ENCODE assay signal across 1 cellular context in genomic region chr19:49423985-49424303, GRCh38.
TF ChIP-seq lines count a peak whose summit lies in the region.

No MANE protein-coding gene starts in this region.

TF ChIP-seq in HEK293, 187 proteins besides CTCF, POLR2A, EP300 and RAD21 (continued from another document):
- TF ChIP-seq, protein P1, sequence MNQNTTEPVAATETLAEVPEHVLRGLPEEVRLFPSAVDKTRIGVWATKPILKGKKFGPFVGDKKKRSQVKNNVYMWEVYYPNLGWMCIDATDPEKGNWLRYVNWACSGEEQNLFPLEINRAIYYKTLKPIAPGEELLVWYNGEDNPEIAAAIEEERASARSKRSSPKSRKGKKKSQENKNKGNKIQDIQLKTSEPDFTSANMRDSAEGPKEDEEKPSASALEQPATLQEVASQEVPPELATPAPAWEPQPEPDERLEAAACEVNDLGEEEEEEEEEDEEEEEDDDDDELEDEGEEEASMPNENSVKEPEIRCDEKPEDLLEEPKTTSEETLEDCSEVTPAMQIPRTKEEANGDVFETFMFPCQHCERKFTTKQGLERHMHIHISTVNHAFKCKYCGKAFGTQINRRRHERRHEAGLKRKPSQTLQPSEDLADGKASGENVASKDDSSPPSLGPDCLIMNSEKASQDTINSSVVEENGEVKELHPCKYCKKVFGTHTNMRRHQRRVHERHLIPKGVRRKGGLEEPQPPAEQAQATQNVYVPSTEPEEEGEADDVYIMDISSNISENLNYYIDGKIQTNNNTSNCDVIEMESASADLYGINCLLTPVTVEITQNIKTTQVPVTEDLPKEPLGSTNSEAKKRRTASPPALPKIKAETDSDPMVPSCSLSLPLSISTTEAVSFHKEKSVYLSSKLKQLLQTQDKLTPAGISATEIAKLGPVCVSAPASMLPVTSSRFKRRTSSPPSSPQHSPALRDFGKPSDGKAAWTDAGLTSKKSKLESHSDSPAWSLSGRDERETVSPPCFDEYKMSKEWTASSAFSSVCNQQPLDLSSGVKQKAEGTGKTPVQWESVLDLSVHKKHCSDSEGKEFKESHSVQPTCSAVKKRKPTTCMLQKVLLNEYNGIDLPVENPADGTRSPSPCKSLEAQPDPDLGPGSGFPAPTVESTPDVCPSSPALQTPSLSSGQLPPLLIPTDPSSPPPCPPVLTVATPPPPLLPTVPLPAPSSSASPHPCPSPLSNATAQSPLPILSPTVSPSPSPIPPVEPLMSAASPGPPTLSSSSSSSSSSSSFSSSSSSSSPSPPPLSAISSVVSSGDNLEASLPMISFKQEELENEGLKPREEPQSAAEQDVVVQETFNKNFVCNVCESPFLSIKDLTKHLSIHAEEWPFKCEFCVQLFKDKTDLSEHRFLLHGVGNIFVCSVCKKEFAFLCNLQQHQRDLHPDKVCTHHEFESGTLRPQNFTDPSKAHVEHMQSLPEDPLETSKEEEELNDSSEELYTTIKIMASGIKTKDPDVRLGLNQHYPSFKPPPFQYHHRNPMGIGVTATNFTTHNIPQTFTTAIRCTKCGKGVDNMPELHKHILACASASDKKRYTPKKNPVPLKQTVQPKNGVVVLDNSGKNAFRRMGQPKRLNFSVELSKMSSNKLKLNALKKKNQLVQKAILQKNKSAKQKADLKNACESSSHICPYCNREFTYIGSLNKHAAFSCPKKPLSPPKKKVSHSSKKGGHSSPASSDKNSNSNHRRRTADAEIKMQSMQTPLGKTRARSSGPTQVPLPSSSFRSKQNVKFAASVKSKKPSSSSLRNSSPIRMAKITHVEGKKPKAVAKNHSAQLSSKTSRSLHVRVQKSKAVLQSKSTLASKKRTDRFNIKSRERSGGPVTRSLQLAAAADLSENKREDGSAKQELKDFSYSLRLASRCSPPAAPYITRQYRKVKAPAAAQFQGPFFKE (tag by site-specific recombination; IDR thresholded peaks at IDR 0.05; ENCODE audit: borderline replicate concordance) = no peak
- TF ChIP-seq KLF7 (tag by site-specific recombination; IDR thresholded peaks at IDR 0.05; ENCODE audit: borderline replicate concordance) = no peak
- TF ChIP-seq ZNF19 (tag by site-specific recombination; IDR thresholded peaks at IDR 0.05; ENCODE audit: low read depth) = no peak
- no peak for TF ChIP-seq SCRT2 (tag by site-specific recombination; IDR thresholded peaks at IDR 0.05)
- no peak for TF ChIP-seq ZNF302 (tag by site-specific recombination; IDR thresholded peaks at IDR 0.05; ENCODE audit: low read depth)
- no peak for TF ChIP-seq ZNF600 (tag by site-specific recombination; IDR thresholded peaks at IDR 0.05)
- TF ChIP-seq ZNF530 (tag by site-specific recombination; IDR thresholded peaks at IDR 0.05; ENCODE audit: low read depth) = no peak
- TF ChIP-seq ZSCAN30 (tag by site-specific recombination; IDR thresholded peaks at IDR 0.05) = no peak
- no peak for TF ChIP-seq ZNF132 (tag by site-specific recombination; IDR thresholded peaks at IDR 0.05; ENCODE audit: borderline replicate concordance)
- TF ChIP-seq PRDM1 (tag by site-specific recombination; IDR thresholded peaks at IDR 0.05) = peak; percentile 2; the same call in 1 of the 2 replicates
- no peak for TF ChIP-seq HOXC10 (CRISPR knock-in tag; IDR thresholded peaks at IDR 0.05)
- no peak for TF ChIP-seq BCL11B (tag by site-specific recombination; IDR thresholded peaks at IDR 0.05; ENCODE audit: low read depth)
- TF ChIP-seq ZNF701 (tag by site-specific recombination; IDR thresholded peaks at IDR 0.05) = no peak
- TF ChIP-seq, protein P2, sequence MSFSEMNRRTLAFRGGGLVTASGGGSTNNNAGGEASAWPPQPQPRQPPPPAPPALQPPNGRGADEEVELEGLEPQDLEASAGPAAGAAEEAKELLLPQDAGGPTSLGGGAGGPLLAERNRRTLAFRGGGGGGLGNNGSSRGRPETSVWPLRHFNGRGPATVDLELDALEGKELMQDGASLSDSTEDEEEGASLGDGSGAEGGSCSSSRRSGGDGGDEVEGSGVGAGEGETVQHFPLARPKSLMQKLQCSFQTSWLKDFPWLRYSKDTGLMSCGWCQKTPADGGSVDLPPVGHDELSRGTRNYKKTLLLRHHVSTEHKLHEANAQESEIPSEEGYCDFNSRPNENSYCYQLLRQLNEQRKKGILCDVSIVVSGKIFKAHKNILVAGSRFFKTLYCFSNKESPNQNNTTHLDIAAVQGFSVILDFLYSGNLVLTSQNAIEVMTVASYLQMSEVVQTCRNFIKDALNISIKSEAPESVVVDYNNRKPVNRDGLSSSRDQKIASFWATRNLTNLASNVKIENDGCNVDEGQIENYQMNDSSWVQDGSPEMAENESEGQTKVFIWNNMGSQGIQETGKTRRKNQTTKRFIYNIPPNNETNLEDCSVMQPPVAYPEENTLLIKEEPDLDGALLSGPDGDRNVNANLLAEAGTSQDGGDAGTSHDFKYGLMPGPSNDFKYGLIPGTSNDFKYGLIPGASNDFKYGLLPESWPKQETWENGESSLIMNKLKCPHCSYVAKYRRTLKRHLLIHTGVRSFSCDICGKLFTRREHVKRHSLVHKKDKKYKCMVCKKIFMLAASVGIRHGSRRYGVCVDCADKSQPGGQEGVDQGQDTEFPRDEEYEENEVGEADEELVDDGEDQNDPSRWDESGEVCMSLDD (tag by site-specific recombination; IDR thresholded peaks at IDR 0.05) = no peak
- no peak for TF ChIP-seq ZNF830 (tag by site-specific recombination; IDR thresholded peaks at IDR 0.05; ENCODE audit: low read depth)
- TF ChIP-seq ZNF366 (tag by site-specific recombination; conservative IDR thresholded peaks at IDR 0.05) = peak; percentile 45; the same call in 1 of the 2 replicates
TF ChIP-seq in HEK293: peak in this region for 3.
